ENCODE assay signal across 8 cellular contexts in genomic region chr3:119937229-119937628, GRCh38.
DNase-seq lines count a peak whose midpoint lies in the region; ATAC-seq and TF ChIP-seq lines count a peak whose summit lies in the region.

No MANE protein-coding gene starts in this region.

- intact Hi-C loops in adrenal gland (cut with DNase I), result no loop called here

- H3K27ac ChIP-seq in mesendoderm (ENCODE audit: low read depth, low read length) (no peak overlapping the region), adrenal gland (no peak overlapping the region)

- H3K79me2 ChIP-seq in mesendoderm (ENCODE audit: control insufficient read depth, insufficient read depth, low read length), result peaks cover 6% of the 10 kb centered on the region

- no peak overlapping the region for H2AK5ac ChIP-seq in mesendoderm (ENCODE audit: low read length)

- H3K9ac ChIP-seq in mesendoderm (ENCODE audit: low read length), result no peak overlapping the region

- DNase-seq in T-helper 2 cell (peak in 3 of 5 experiments; percentile 4 to 85 (median 21)), mesendoderm (peak; percentile 14), adrenal gland (no peak), NCI-H128 (lab: John Stamatoyannopoulos, UW; ENCODE audit: unreplicated experiment) (no peak), NCI-H187 treated with DMSO at 0.1 percent for 48 hours (lab: John Stamatoyannopoulos, UW) (no peak), NCI-H1048 (lab: John Stamatoyannopoulos, UW) (no peak)

- H3K36me3 ChIP-seq in mesendoderm (ENCODE audit: control insufficient read depth, insufficient read depth, low read length) (no peaks in the 10 kb centered on the region), adrenal gland (replicated peaks in 1 of 2) (no peaks in the 10 kb centered on the region)

- no peak overlapping the region for H3K4me2 ChIP-seq in mesendoderm (ENCODE audit: low read length)

- peaks cover 0 to 4% (median 0%) of the 10 kb centered on the region in 3 donors for H3K9me3 ChIP-seq in adrenal gland (replicated peaks in 1 of 3)

- H3K23ac ChIP-seq in mesendoderm (ENCODE audit: low read length), result no peak overlapping the region

- H3K79me1 ChIP-seq in mesendoderm (ENCODE audit: low read length), result peaks cover 7% of the 10 kb centered on the region

- no peak overlapping the region for H2BK5ac ChIP-seq in mesendoderm (ENCODE audit: low read length)

- H4K5ac ChIP-seq in mesendoderm (ENCODE audit: low read length), result no peak overlapping the region

- H3K4me1 ChIP-seq in mesendoderm (ENCODE audit: control insufficient read depth, low read depth, low read length) (no peaks in the 10 kb centered on the region), adrenal gland (replicated peaks in 1 of 2) (peaks cover 0 to 5% of the 10 kb centered on the region in 2 donors)

- TF ChIP-seq CTCF in adrenal gland (IDR thresholded peaks at IDR 0.05), result no peak

- H3K27me3 ChIP-seq in mesendoderm (ENCODE audit: insufficient read depth, low read length, poor library complexity) (no peaks in the 10 kb centered on the region), adrenal gland (no peaks in the 10 kb centered on the region)

- no peak overlapping the region for H3K18ac ChIP-seq in mesendoderm (ENCODE audit: low read length)

- no peak overlapping the region for H4K8ac ChIP-seq in mesendoderm (ENCODE audit: low read depth, low read length)

- WGBS in mesendoderm (ENCODE audit: extremely low coverage, insufficient coverage, low lambda C conversion rate), result no CpG with 5 or more reads among the region's 2 CpGs
- 83 to 94% (median 88%) methylated on average over 2 of the region's 2 CpGs for WGBS in adrenal gland, 4 donors

- TF ChIP-seq POLR2A in adrenal gland (IDR thresholded peaks at IDR 0.05), result no peak

- H2BK120ac ChIP-seq in mesendoderm (ENCODE audit: low read depth, low read length), result no peak overlapping the region

- peak; percentile 95 for ATAC-seq in GM18861 (IDR thresholded peaks at IDR 0.05; ENCODE audit: unreplicated experiment)
- peak; percentile 99 for ATAC-seq in HG02759 (IDR thresholded peaks at IDR 0.05; ENCODE audit: unreplicated experiment)

- no peak overlapping the region for H2BK15ac ChIP-seq in mesendoderm (replicated peaks; ENCODE audit: low read depth)

- no peak overlapping the region for H3K4ac ChIP-seq in mesendoderm (ENCODE audit: low read depth, low read length)

- no peak overlapping the region for H3K56ac ChIP-seq in mesendoderm (ENCODE audit: low read length)

- H3K4me3 ChIP-seq in mesendoderm (ENCODE audit: low read length) (no peak overlapping the region), adrenal gland (no peak overlapping the region)

Comparison
In these comparisons a context has a peak if more than half of its experiments do, and no peak if none do; other contexts are left out.
1. DNase-seq: peak in T-helper 2 cell (3 of 5) and mesendoderm (single experiment); none in adrenal gland (0 of 7), NCI-H128 (single experiment), NCI-H187 treated with DMSO at 0.1 percent for 48 hours (single experiment) and NCI-H1048 (single experiment).